ENCODE assay signal across 1 cellular context in the genomic region with DNA sequence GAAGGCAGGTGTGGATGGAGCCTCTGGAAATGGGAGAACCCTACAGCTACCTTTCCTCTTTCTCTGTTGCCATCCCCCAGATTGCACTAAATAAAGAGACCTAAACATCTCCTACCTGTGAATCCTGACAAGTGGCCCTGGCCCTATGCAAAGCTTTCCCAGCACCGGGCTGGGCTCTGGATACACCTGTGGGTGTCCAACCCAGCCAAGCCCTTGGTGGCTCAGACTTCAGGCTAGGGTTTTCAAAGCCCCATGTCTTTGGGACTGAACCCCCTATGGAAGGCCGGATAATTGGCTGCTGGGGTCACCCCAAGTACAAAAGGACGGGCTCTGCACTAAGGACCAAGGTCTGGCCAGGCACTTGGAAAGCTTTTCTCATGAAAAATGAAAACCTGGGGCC.
TF ChIP-seq lines count a peak whose summit lies in the region.

No MANE protein-coding gene starts in this region.

TF ChIP-seq in HepG2, 621 proteins besides CTCF, POLR2A, EP300 and RAD21:
- TF ChIP-seq ZFP82 (CRISPR knock-in tag; IDR thresholded peaks at IDR 0.05; ENCODE audit: borderline replicate concordance) (no peak), ZNF567 (CRISPR knock-in tag; IDR thresholded peaks at IDR 0.05; ENCODE audit: borderline replicate concordance) (no peak), PRPF4 (IDR thresholded peaks at IDR 0.05; ENCODE audit: low read depth, low read length, poor library complexity, severe bottlenecking) (no peak)
